ENCODE assay signal across 20 cellular contexts in the genomic region with DNA sequence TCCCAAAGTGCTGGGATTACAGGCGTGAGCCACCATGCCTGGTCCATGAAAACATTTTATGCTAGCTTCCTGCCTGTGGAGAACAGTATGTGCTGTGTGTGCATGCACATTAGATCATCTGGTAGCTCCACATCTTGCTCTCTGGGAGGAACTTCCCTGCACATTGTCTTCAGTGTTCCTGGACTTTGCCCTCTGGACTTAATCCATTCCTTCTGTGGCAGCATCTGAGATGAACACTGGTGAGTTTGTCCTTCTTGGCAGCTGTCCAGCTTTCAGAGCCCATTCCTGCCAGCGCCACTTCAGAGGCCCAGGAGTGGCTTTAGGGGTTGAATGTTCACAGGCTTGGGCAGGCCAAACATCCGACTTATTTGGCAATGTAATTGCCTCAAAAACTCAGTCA.
DNase-seq lines count a peak whose midpoint lies in the region; ATAC-seq and TF ChIP-seq lines count a peak whose summit lies in the region.
"Had no signal": no experiment of that assay in that cellular context is flagged by ENCODE, and none has a peak within 500 bp of the region (broad histone marks: within the 10 kb centered on the region; RNA-seq: fewer than 3 reads in every experiment).

No MANE protein-coding gene starts in this region.

- CTCF ChIA-PET in HEK293 (lab: Yijun Ruan, JAX): interaction anchor here (0.6 to 1.0 kb wide), 4 partner anchors 25 to 959 kb away, joined by 3 to 4 read pairs (median 3); no protein-coding TSS in a partner anchor

- H3K4me3 Mint-ChIP-seq in stimulated activated effector memory CD8-positive, alpha-beta T cell treated with anti-CD3 and anti-CD28 coated beads, Interleukin-12 subunit alpha, Interleukin-12 subunit beta, amount 100 ng/mL, for 72 hours: no peak overlapping the region
- H3K4me3 Mint-ChIP-seq: activated CD8-positive, alpha-beta T cell treated with anti-CD3 and anti-CD28 coated beads for 36 hours; activated naive CD4-positive, alpha-beta T cell treated with anti-CD3 and anti-CD28 coated beads, Interleukin-2, amount 50 U/mL, for 24 hours; activated T-cell treated with anti-CD3 and anti-CD28 coated beads, Interleukin-2, amount 50 U/mL, for 4 hours; WTC11 had no signal

- no peaks in the 10 kb centered on the region for H3K4me1 Mint-ChIP-seq in stimulated activated effector memory CD8-positive, alpha-beta T cell treated with anti-CD3 and anti-CD28 coated beads, Interleukin-12 subunit alpha, Interleukin-12 subunit beta, amount 100 ng/mL, for 72 hours
- H3K4me1 Mint-ChIP-seq: activated naive CD4-positive, alpha-beta T cell treated with anti-CD3 and anti-CD28 coated beads, Interleukin-2, amount 50 U/mL, for 24 hours; WTC11 had no signal

- TF ChIP-seq CTCF in HEK293 (tag by site-specific recombination; IDR thresholded peaks at IDR 0.05): no peak

- peaks cover 2% of the 10 kb centered on the region; the same call in 1 of the 2 replicates for H3K9me3 ChIP-seq in HEK293 (ENCODE audit: control insufficient read depth, insufficient read depth, low read depth, low read length)
- H3K9me3 ChIP-seq: Caco-2, ovary had no signal

- no peak overlapping the region for H3K27ac Mint-ChIP-seq in stimulated activated effector memory CD8-positive, alpha-beta T cell treated with anti-CD3 and anti-CD28 coated beads, Interleukin-12 subunit alpha, Interleukin-12 subunit beta, amount 100 ng/mL, for 72 hours
- H3K27ac Mint-ChIP-seq: activated CD8-positive, alpha-beta T cell treated with anti-CD3 and anti-CD28 coated beads for 36 hours; activated naive CD4-positive, alpha-beta T cell treated with anti-CD3 and anti-CD28 coated beads, Interleukin-2, amount 50 U/mL, for 24 hours; WTC11 had no signal

- no peak for ATAC-seq in stimulated activated effector memory CD8-positive, alpha-beta T cell treated with anti-CD3 and anti-CD28 coated beads, Interleukin-12 subunit alpha, Interleukin-12 subunit beta, amount 100 ng/mL, for 72 hours
- no peak for ATAC-seq in HG02938 (IDR thresholded peaks at IDR 0.05; ENCODE audit: unreplicated experiment)
- ATAC-seq: activated CD8-positive, alpha-beta T cell treated with anti-CD3 and anti-CD28 coated beads for 36 hours; activated T-cell treated with anti-CD3 and anti-CD28 coated beads, Interleukin-2, amount 50 U/mL, for 4 hours; WTC11 had no signal

- no peaks in the 10 kb centered on the region for H3K4me1 ChIP-seq in HEK293 (ENCODE audit: control insufficient read depth, insufficient read depth, low read length)
- H3K4me1 ChIP-seq: Caco-2 had no signal

- no peak overlapping the region for H3K27ac ChIP-seq in HEK293 (ENCODE audit: extremely low read depth, low read depth, low read length)
- H3K27ac ChIP-seq: ovary, skin epidermis had no signal

- H3K9me3 Mint-ChIP-seq in stimulated activated effector memory CD8-positive, alpha-beta T cell treated with anti-CD3 and anti-CD28 coated beads, Interleukin-12 subunit alpha, Interleukin-12 subunit beta, amount 100 ng/mL, for 72 hours: peaks cover 7% of the 10 kb centered on the region

- no peaks in the 10 kb centered on the region for H3K36me3 ChIP-seq in HEK293 (ENCODE audit: control insufficient read depth in 2 of 2, insufficient read depth in 1 of 2, low read length in 2 of 2)
- H3K36me3 ChIP-seq: ovary had no signal

- POLR2A ChIA-PET in HEK293 (lab: Yijun Ruan, JAX): no interaction called here

- no peak overlapping the region for H3K4me3 ChIP-seq in HEK293 (ENCODE audit: low read depth, low read length)
- H3K4me3 ChIP-seq: ovary, skin epidermis had no signal

- DNase-seq in COLO829 (ENCODE audit: low spot score) (peak; percentile 9), RPMI7951 (ENCODE audit: low read depth) (peak; percentile 17), foreskin melanocyte (peak; percentile 4), NCI-H1930 (lab: John Stamatoyannopoulos, UW) (no peak)
- DNase-seq in stimulated activated effector memory CD8-positive, alpha-beta T cell treated with anti-CD3 and anti-CD28 coated beads, Interleukin-12 subunit alpha, Interleukin-12 subunit beta, amount 100 ng/mL, for 72 hours (ENCODE audit: low spot score in 2 of 2): no peak
- no peak for DNase-seq in effector CD4-positive, alpha-beta T cell
- DNase-seq: activated CD8-positive, alpha-beta T cell treated with anti-CD3 and anti-CD28 coated beads for 36 hours; activated T-cell treated with anti-CD3 and anti-CD28 coated beads, Interleukin-2, amount 50 U/mL, for 4 hours; Caco-2; erythroblast; NCI-H2029 treated with DMSO at 0.1 percent for 48 hours; NK-92 treated with Interleukin-12 subunit alpha and Interleukin-12 subunit beta, amount 100 ng/mL, for 24 hours; ovary; stimulated activated CD4-positive, alpha-beta T cell treated with anti-CD3 and anti-CD28 coated beads, Interleukin-4, amount 100 ng/mL, for 24 hours; T-helper 1 cell had no signal

- H3K36me3 Mint-ChIP-seq in stimulated activated effector memory CD8-positive, alpha-beta T cell treated with anti-CD3 and anti-CD28 coated beads, Interleukin-12 subunit alpha, Interleukin-12 subunit beta, amount 100 ng/mL, for 72 hours: no peaks in the 10 kb centered on the region
- H3K36me3 Mint-ChIP-seq: activated naive CD4-positive, alpha-beta T cell treated with anti-CD3 and anti-CD28 coated beads, Interleukin-2, amount 50 U/mL, for 24 hours; WTC11 had no signal

TF ChIP-seq in HEK293, 187 proteins besides CTCF, POLR2A, EP300 and RAD21:
- TF ChIP-seq ZNF248 (tag by site-specific recombination; IDR thresholded peaks at IDR 0.05) (no peak), SETDB1 (IDR thresholded peaks at IDR 0.05; ENCODE audit: insufficient read length, low read length) (peak; percentile 15), FEZF1 (tag by site-specific recombination; IDR thresholded peaks at IDR 0.05) (0 out of 2 replicates have a peak, but pooled peaks have one; percentile 21)
TF ChIP-seq in HEK293: peak in this region for 2.

Comparison
In these comparisons a context has a peak if more than half of its experiments do, and no peak if none do; other contexts are left out.
1. DNase-seq: peak in COLO829 (single experiment), RPMI7951 (single experiment) and foreskin melanocyte (single experiment); none in stimulated activated effector memory CD8-positive, alpha-beta T cell treated with anti-CD3 and anti-CD28 coated beads, Interleukin-12 subunit alpha, Interleukin-12 subunit beta, amount 100 ng/mL, for 72 hours (0 of 2), NCI-H1930 (0 of 2) and effector CD4-positive, alpha-beta T cell (single experiment).